7 cellular contexts compared by ENCODE assay signal in genomic region chr11:11842426-11843008, GRCh38. TPM values are rescaled to one million over a fixed set of nuclear protein-coding genes. Genes with fewer than 3 reads are reported as not detected.
A peak's percentile ranks its signal among the peaks of the same experiment; 100 is the strongest.
DNase-seq lines count a peak whose midpoint lies in the region; TF ChIP-seq lines count a peak whose summit lies in the region.

No MANE protein-coding gene starts in this region.

- in situ Hi-C loops in GM13976 (cut with MboI; ENCODE audit: low sequenced_read_pairs, unreplicated experiment) = no loop called here

- no peak overlapping the region for H3K4me3 Mint-ChIP-seq in HFFc6

- no peaks in the 10 kb centered on the region for H3K27me3 Mint-ChIP-seq in HFFc6 (ENCODE audit: insufficient read depth)

- no peaks in the 10 kb centered on the region for H3K36me3 Mint-ChIP-seq in HFFc6 (ENCODE audit: low read depth)

- no peaks in the 10 kb centered on the region; the same call in 1 of the 2 replicates for H3K4me1 Mint-ChIP-seq in HFFc6 (ENCODE audit: low read depth)

- peak; percentile 60 for DNase-seq in GM13976 (ENCODE audit: low spot score)
- peak; percentile 75 for DNase-seq in HFFc6
- DNase-seq in MV-4-11 (lab: John Stamatoyannopoulos, UW) = peak; percentile 83
- DNase-seq in T-helper 9 cell = peak; percentile 23
- DNase-seq in central memory CD4-positive, alpha-beta T cell = peak; percentile 69
- DNase-seq in stimulated activated CD4-positive, alpha-beta T cell treated with anti-CD3 and anti-CD28 coated beads, Interleukin-4, amount 100 ng/mL, for 24 hours = peak; percentile 72

- H3K27ac ChIP-seq in layer of hippocampus (ENCODE audit: low read depth, low read length) = peak overlapping the region; percentile 93

- TF ChIP-seq CTCF in GM13976 (IDR thresholded peaks at IDR 0.05; ENCODE audit: borderline replicate concordance, control extremely low read depth, extremely low read depth, insufficient read depth, missing control alignments) (no peak), HFFc6 (IDR thresholded peaks at IDR 0.05) (no peak)

- no peak overlapping the region for H3K27ac Mint-ChIP-seq in HFFc6

- no peaks in the 10 kb centered on the region for H3K27me3 ChIP-seq in layer of hippocampus (ENCODE audit: control insufficient read depth, insufficient read depth, low read length)

- H3K9me3 Mint-ChIP-seq in HFFc6 = no peaks in the 10 kb centered on the region

RNA-seq across cellular contexts. Expression of gene USP47, which starts 0.7 kb away (rescaled TPM):
- 10 to 100 TPM; 33.6 to 38.7 (median 35.1) TPM for total RNA-seq in HFFc6 (2021; fragmentation: NEBNext Ultra II Directional; extraction: Animal tissue kit (Norgen Biotek cat#: 25700))

Comparison
In these comparisons a context has a peak if more than half of its experiments do, and no peak if none do; other contexts are left out.
1. Peak in every context shown above with its lines: DNase-seq and H3K27ac ChIP-seq.
2. DNase-seq: peak in every context shown above with its lines; median percentile 83 in MV-4-11; 75 in HFFc6; 72 in stimulated activated CD4-positive, alpha-beta T cell treated with anti-CD3 and anti-CD28 coated beads, Interleukin-4, amount 100 ng/mL, for 24 hours; 69 in central memory CD4-positive, alpha-beta T cell; 60 in GM13976; 23 in T-helper 9 cell.